27 cellular contexts compared by ENCODE assay signal in the genomic region with DNA sequence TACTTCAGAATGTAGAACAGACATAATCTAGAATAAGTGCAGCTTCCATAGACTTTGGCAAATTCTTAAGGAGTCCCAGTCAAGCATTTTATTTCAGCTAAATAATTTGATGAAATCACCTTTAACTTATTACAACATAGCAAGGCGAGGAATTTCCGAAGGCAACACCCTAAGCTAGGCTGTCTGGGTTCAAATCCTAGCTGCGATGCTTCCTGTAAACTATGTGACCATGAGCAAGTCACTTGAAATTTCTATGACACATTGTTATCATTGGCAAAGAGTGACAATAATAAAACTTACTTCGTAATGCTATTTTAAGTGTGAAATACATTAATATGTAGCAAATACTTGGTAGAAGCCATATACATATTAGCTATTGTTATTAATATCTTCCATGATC.
"Had no signal": no experiment of that assay in that cellular context is flagged by ENCODE, and none has a peak within 500 bp of the region (broad histone marks: within the 10 kb centered on the region; RNA-seq: fewer than 3 reads in every experiment).

No MANE protein-coding gene starts in this region.

- H3K4me1 ChIP-seq: foreskin keratinocyte, gastroesophageal sphincter, left lung, right lobe of liver, stomach, thyroid gland had no signal

- H3K27me3 Mint-ChIP-seq: natural killer cell treated with Interleukin-12 subunit alpha and Interleukin-12 subunit beta and Interleukin-15 and Interleukin-18, amount 100 ng/mL, for 72 hours had no signal

- H3K27me3 ChIP-seq: foreskin keratinocyte, gastroesophageal sphincter, heart left ventricle, hepatocyte, left lung, neutrophil, right lobe of liver, stomach, thyroid gland had no signal

- H3K27ac Mint-ChIP-seq: naive B cell; natural killer cell treated with Interleukin-12 subunit alpha and Interleukin-12 subunit beta and Interleukin-15 and Interleukin-18, amount 100 ng/mL, for 72 hours; stimulated activated effector memory CD8-positive, alpha-beta T cell treated with anti-CD3 and anti-CD28 coated beads, Interleukin-12 subunit alpha, Interleukin-12 subunit beta, amount 100 ng/mL, for 72 hours; type B pancreatic cell had no signal

- H3K4me1 Mint-ChIP-seq: stimulated activated effector memory CD8-positive, alpha-beta T cell treated with anti-CD3 and anti-CD28 coated beads, Interleukin-12 subunit alpha, Interleukin-12 subunit beta, amount 100 ng/mL, for 72 hours had no signal

- H3K4me2 ChIP-seq: hepatocyte, smooth muscle cell had no signal

- DNase-seq: dorsolateral prefrontal cortex; effector CD4-positive, alpha-beta T cell; foreskin keratinocyte; heart left ventricle; left cardiac atrium; left lung; mesenchymal stem cell; mucosa of descending colon; naive B cell; pancreas; right lobe of liver; stimulated activated CD4-positive, alpha-beta T cell treated with anti-CD3 and anti-CD28 coated beads, Interleukin-2, amount 100 ng/mL, for 24 hours; stimulated activated CD4-positive, alpha-beta T cell treated with anti-CD3 and anti-CD28 coated beads, Interleukin-4, amount 100 ng/mL, for 24 hours; stimulated activated naive CD4-positive, alpha-beta T cell treated with Interleukin-2 at 50 U/mL for 16 hours; stomach; thyroid gland had no signal

- H3K4me3 Mint-ChIP-seq: mesothelial cell of epicardium; naive B cell; natural killer cell treated with Interleukin-12 subunit alpha and Interleukin-12 subunit beta and Interleukin-15 and Interleukin-18, amount 100 ng/mL, for 72 hours; neural crest cell; stimulated activated effector memory CD8-positive, alpha-beta T cell treated with anti-CD3 and anti-CD28 coated beads, Interleukin-12 subunit alpha, Interleukin-12 subunit beta, amount 100 ng/mL, for 72 hours; type B pancreatic cell had no signal

- ATAC-seq: esophagus mucosa; foreskin keratinocyte; gastroesophageal sphincter; left cardiac atrium; left lung; mucosa of descending colon; natural killer cell treated with Interleukin-12 subunit alpha and Interleukin-12 subunit beta and Interleukin-15 and Interleukin-18, amount 100 ng/mL, for 72 hours; pancreas; right lobe of liver; stimulated activated effector memory CD8-positive, alpha-beta T cell treated with anti-CD3 and anti-CD28 coated beads, Interleukin-12 subunit alpha, Interleukin-12 subunit beta, amount 100 ng/mL, for 72 hours had no signal

- H3K79me2 ChIP-seq: hepatocyte had no signal

- H3K4me3 ChIP-seq: dorsolateral prefrontal cortex, gastroesophageal sphincter, heart left ventricle, hepatocyte, left lung, mucosa of descending colon, pancreas, right lobe of liver, smooth muscle cell, stomach, thyroid gland had no signal

- H3K36me3 Mint-ChIP-seq: naive B cell; natural killer cell treated with Interleukin-12 subunit alpha and Interleukin-12 subunit beta and Interleukin-15 and Interleukin-18, amount 100 ng/mL, for 72 hours; stimulated activated effector memory CD8-positive, alpha-beta T cell treated with anti-CD3 and anti-CD28 coated beads, Interleukin-12 subunit alpha, Interleukin-12 subunit beta, amount 100 ng/mL, for 72 hours; type B pancreatic cell had no signal

- H3K9me3 ChIP-seq: gastroesophageal sphincter, heart left ventricle, left lung, mucosa of descending colon, neutrophil, pancreas, right lobe of liver, stomach, thyroid gland had no signal

- H3K27ac ChIP-seq: dorsolateral prefrontal cortex, epithelial cell of prostate, foreskin keratinocyte, gastroesophageal sphincter, heart left ventricle, hepatocyte, left lung, neutrophil, pancreas, right lobe of liver, stomach, thyroid gland had no signal

- H3K36me3 ChIP-seq: gastroesophageal sphincter, heart left ventricle, left lung, neutrophil, pancreas, right lobe of liver, stomach, thyroid gland had no signal

- H3K9me3 Mint-ChIP-seq: mesothelial cell of epicardium, naive B cell, neural crest cell, type B pancreatic cell had no signal
